ENCODE assay signal across 15 cellular contexts in the genomic region with DNA sequence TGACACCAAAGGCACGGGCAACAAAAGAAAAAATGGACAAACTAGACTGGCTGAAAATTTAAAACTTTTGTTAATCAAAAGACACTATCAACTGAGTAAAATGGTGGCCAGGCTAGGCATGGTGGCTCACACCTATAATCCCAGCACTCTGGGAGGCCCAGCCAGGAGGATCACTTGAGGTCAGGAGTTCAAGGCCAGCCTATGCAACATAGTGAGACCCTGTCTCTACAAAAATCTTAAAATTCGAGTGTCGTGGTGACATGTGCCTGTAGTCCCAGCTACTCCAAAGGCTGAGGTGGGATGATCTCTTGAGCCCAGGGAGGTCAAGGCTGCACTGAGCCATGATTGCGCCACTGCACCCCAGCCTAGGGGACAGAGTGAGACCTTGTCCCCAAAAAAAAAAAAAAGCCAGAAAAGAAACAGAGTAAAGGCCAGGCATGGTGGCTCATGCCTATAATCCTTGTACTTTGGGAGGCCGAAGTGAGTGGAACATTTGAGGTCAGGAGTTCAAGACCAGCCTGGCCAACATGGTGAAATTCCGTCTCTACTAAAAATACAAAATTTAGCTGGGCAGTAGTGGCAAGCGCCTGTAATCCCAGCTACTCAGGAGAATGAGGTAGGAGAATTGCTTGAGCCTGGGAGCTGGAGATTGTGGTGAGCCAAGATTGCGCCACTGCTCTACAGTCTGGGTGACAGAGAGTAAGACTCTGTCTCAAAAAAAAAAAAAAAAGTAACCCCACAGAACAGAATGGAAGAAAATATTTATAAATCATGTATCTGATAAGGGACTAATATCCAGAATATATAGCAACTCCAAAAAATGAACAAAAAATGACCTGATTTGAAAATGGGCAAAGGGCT.
"Had no signal": no experiment of that assay in that cellular context is flagged by ENCODE, and none has a peak within 500 bp of the region (broad histone marks: within the 10 kb centered on the region; RNA-seq: fewer than 3 reads in every experiment).

No MANE protein-coding gene starts in this region.

- H3K27ac ChIP-seq: gastroesophageal sphincter, ovary, spleen had no signal

- H3K4me3 Mint-ChIP-seq: activated naive CD4-positive, alpha-beta T cell treated with anti-CD3 and anti-CD28 coated beads, Interleukin-2, amount 50 U/mL, for 24 hours had no signal

- H3K27ac Mint-ChIP-seq: activated naive CD4-positive, alpha-beta T cell treated with anti-CD3 and anti-CD28 coated beads, Interleukin-2, amount 50 U/mL, for 24 hours had no signal

- H3K9me3 Mint-ChIP-seq: activated naive CD4-positive, alpha-beta T cell treated with anti-CD3 and anti-CD28 coated beads, Interleukin-2, amount 50 U/mL, for 24 hours had no signal

- H3K27me3 ChIP-seq: gastroesophageal sphincter, ovary, spleen had no signal

- ATAC-seq: activated CD4-positive, CD25-positive, alpha-beta regulatory T cell treated with anti-CD3 and anti-CD28 coated beads, Interleukin-2, amount 50 U/mL, for 24 hours; gastroesophageal sphincter; left cardiac atrium; naive thymus-derived CD4-positive, alpha-beta T cell; sciatic nerve had no signal

- DNase-seq: activated gamma-delta T cell; cerebellar nuclear complex; cortex of kidney; left cardiac atrium; mesenchymal stem cell; naive thymus-derived CD4-positive, alpha-beta T cell; ovary; spleen; stimulated activated naive CD4-positive, alpha-beta T cell; T-helper 1 cell; T1000 had no signal

- H3K27me3 Mint-ChIP-seq: activated naive CD4-positive, alpha-beta T cell treated with anti-CD3 and anti-CD28 coated beads, Interleukin-2, amount 50 U/mL, for 24 hours; naive thymus-derived CD4-positive, alpha-beta T cell had no signal

- H3K4me3 ChIP-seq: gastroesophageal sphincter, ovary, spleen had no signal
